Comparison of ENCODE assay signal across 20 cellular contexts in the genomic region with DNA sequence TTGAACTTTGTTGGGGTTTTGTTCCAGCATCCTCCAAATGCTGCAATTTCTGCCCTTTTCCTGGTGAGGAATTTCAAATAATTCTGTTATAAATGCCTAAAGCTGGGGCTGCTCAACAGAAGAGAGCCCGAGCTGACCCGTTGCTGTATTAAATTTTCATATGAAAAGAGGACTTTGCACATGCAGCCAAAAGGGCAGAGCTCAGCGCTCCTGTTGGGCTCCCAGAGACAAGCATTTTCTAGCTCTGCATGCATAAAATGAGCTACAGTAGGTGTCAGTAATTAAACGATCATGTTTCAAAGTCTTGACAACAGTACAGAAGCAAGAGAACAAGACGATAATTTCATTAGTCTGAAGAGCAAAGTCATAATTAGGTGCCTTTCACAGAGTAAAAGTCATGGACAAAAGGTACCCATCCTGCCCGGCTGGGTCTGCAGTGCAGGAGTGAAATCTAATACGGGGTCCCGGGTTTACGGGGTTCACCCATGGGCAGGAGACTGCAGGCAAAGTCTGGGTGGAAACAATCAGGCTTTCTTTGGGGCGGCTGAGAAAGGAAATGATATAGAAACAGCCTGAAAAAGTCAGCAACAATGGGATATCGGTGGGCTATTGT.
A peak's percentile ranks its signal among the peaks of the same experiment; 100 is the strongest.
DNase-seq lines count a peak whose midpoint lies in the region; ATAC-seq and TF ChIP-seq lines count a peak whose summit lies in the region.
"Had no signal": no experiment of that assay in that cellular context is flagged by ENCODE, and none has a peak within 500 bp of the region (broad histone marks: within the 10 kb centered on the region; RNA-seq: fewer than 3 reads in every experiment).

No MANE protein-coding gene starts in this region.

- CTCF ChIA-PET in A673 (lab: Charles Lee) = no interaction called here

- no peaks in the 10 kb centered on the region for H3K9me3 ChIP-seq in iPS-18a (ENCODE audit: control insufficient read depth, low read depth, low read length)
- H3K9me3 ChIP-seq in A673 (ENCODE audit: low read depth, low read length, poor library complexity, severe bottlenecking) = no peaks in the 10 kb centered on the region

- H3K4me3 Mint-ChIP-seq in type B pancreatic cell = peak overlapping the region; percentile 26
- H3K4me3 Mint-ChIP-seq: CD8-positive, alpha-beta memory T cell; HFFc6 had no signal

- intact Hi-C loops in A673 (cut with micrococcal nuclease; ENCODE audit: unreplicated experiment) = no loop called here

- H3K27me3 ChIP-seq in iPS-18a (ENCODE audit: control insufficient read depth, insufficient read depth, low read length) (peaks cover 78% of the 10 kb centered on the region), A673 (replicated peaks; ENCODE audit: insufficient read depth, low read depth, low read length, poor library complexity) (no peaks in the 10 kb centered on the region)

- H3K9me3 Mint-ChIP-seq in type B pancreatic cell = no peaks in the 10 kb centered on the region
- H3K9me3 Mint-ChIP-seq: CD8-positive, alpha-beta memory T cell; HFFc6 had no signal

- peaks cover 65% of the 10 kb centered on the region for H3K27me3 Mint-ChIP-seq in type B pancreatic cell

- H3K36me3 Mint-ChIP-seq in type B pancreatic cell = no peaks in the 10 kb centered on the region
- H3K36me3 Mint-ChIP-seq: CD8-positive, alpha-beta memory T cell had no signal

- no TSS peak for BruUV-seq in A673 (replicated peaks; lab: Mats Ljungman, UMichigan)

- no peak overlapping the region for H3K27ac Mint-ChIP-seq in type B pancreatic cell
- H3K27ac Mint-ChIP-seq: HFFc6 had no signal

- H3K4me1 ChIP-seq in iPS-18a (ENCODE audit: control insufficient read depth, low read depth, low read length) (peaks cover 58% of the 10 kb centered on the region), A673 (ENCODE audit: insufficient read depth, low read length, poor library complexity, severe bottlenecking) (peaks cover 37% of the 10 kb centered on the region)

- H3K4me1 Mint-ChIP-seq in type B pancreatic cell (ENCODE audit: unreplicated experiment) = peaks cover 25% of the 10 kb centered on the region
- H3K4me1 Mint-ChIP-seq: CD8-positive, alpha-beta memory T cell had no signal

- TF ChIP-seq CTCF in type B pancreatic cell (conservative IDR thresholded peaks at IDR 0.05) (no peak), A673 (conservative IDR thresholded peaks at IDR 0.05; ENCODE audit: low read depth, low read length) (no peak)

- H3K36me3 ChIP-seq in iPS-18a (ENCODE audit: control insufficient read depth, low read depth, low read length) (no peaks in the 10 kb centered on the region), A673 (ENCODE audit: insufficient read depth, low read length, poor library complexity, severe bottlenecking) (peaks cover 8% of the 10 kb centered on the region)

- H3K27ac ChIP-seq in iPS-18a (ENCODE audit: low read length) (no peak overlapping the region), A673 (ENCODE audit: low read depth, low read length, poor library complexity, severe bottlenecking) (no peak overlapping the region)
- H3K27ac ChIP-seq: HL-60, PC-9, RWPE1 had no signal

- POLR2A ChIA-PET in A673 (lab: Charles Lee; ENCODE audit: low non-redundant PET) = no interaction called here

- no peak overlapping the region for H3K9ac ChIP-seq in iPS-18a (ENCODE audit: low read length)

- peak; percentile 9 for DNase-seq in NCI-H82 (lab: John Stamatoyannopoulos, UW)
- no peak for DNase-seq in NCI-H82 treated with DMSO at 0.1 percent for 48 hours (lab: John Stamatoyannopoulos, UW; ENCODE audit: unreplicated experiment)
- peak; percentile 48 for DNase-seq in NCI-H748 (lab: John Stamatoyannopoulos, UW; ENCODE audit: unreplicated experiment)
- no peak for DNase-seq in type B pancreatic cell (ENCODE audit: extremely low spot score, unreplicated experiment)
- no peak for DNase-seq in A673 (ENCODE audit: low spot score)
- no peak for DNase-seq in left lobe of liver (ENCODE audit: low spot score)
- DNase-seq: C1 segment of cervical spinal cord; CD8-positive, alpha-beta memory T cell; DMS79; GOT3; HFFc6; NCI-H1694 treated with DMSO at 0.1 percent for 48 hours; NCI-H446; NCI-H526 treated with DMSO at 0.1 percent for 48 hours; PC-9; T-helper 1 cell had no signal

- ATAC-seq in HG02571 (IDR thresholded peaks at IDR 0.05; ENCODE audit: unreplicated experiment) (no peak), left lobe of liver (no peak)

- H3K4me3 ChIP-seq in iPS-18a (ENCODE audit: low read length) = peak overlapping the region; percentile 47
- no peak overlapping the region for H3K4me3 ChIP-seq in A673 (ENCODE audit: low read depth, low read length, poor library complexity, severe bottlenecking)
- H3K4me3 ChIP-seq: PC-9 had no signal

Comparison
In these comparisons a context has a peak if more than half of its experiments do, and no peak if none do; other contexts are left out.
1. DNase-seq: peak in NCI-H82 (single experiment) and NCI-H748 (single experiment); none in NCI-H82 treated with DMSO at 0.1 percent for 48 hours (single experiment), type B pancreatic cell (single experiment), A673 (single experiment) and left lobe of liver (single experiment).